In genomic region chr15:47975422-47975821, GRCh38 we compare ENCODE assay signal across 1 cellular context.
TF ChIP-seq lines count a peak whose summit lies in the region.

No MANE protein-coding gene starts in this region.

TF ChIP-seq in GM23338, 12 proteins besides CTCF, POLR2A, EP300 and RAD21 (continued from another document):
- TF ChIP-seq EZH2 (IDR thresholded peaks at IDR 0.05; ENCODE audit: low read depth, unreplicated experiment) (no peak), JUNB (IDR thresholded peaks at IDR 0.05; ENCODE audit: unreplicated experiment) (no peak)
- TF ChIP-seq, protein P1, sequence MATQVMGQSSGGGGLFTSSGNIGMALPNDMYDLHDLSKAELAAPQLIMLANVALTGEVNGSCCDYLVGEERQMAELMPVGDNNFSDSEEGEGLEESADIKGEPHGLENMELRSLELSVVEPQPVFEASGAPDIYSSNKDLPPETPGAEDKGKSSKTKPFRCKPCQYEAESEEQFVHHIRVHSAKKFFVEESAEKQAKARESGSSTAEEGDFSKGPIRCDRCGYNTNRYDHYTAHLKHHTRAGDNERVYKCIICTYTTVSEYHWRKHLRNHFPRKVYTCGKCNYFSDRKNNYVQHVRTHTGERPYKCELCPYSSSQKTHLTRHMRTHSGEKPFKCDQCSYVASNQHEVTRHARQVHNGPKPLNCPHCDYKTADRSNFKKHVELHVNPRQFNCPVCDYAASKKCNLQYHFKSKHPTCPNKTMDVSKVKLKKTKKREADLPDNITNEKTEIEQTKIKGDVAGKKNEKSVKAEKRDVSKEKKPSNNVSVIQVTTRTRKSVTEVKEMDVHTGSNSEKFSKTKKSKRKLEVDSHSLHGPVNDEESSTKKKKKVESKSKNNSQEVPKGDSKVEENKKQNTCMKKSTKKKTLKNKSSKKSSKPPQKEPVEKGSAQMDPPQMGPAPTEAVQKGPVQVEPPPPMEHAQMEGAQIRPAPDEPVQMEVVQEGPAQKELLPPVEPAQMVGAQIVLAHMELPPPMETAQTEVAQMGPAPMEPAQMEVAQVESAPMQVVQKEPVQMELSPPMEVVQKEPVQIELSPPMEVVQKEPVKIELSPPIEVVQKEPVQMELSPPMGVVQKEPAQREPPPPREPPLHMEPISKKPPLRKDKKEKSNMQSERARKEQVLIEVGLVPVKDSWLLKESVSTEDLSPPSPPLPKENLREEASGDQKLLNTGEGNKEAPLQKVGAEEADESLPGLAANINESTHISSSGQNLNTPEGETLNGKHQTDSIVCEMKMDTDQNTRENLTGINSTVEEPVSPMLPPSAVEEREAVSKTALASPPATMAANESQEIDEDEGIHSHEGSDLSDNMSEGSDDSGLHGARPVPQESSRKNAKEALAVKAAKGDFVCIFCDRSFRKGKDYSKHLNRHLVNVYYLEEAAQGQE (IDR thresholded peaks at IDR 0.05; ENCODE audit: unreplicated experiment) = no peak
